ENCODE assay signal across 21 cellular contexts in the genomic region with DNA sequence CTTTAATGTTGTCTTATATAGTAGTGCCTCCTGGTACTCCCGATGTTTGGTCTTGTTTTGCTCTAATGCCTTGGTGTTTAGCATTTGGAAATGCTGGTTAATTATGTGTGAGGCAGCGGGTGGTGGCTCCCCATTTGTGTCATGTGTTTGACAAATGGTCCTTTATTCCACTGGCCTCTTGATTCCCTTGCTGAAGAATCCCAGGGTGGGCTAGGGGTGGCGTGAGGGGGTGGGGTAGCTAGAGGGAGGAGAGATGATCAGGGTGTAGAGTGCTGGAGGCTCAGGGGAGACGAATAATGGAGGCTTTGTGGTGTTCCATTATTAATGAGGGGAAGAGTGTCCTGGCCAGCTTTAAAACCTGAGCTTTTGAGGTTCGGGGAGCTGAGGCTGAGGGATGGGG. TPM values are rescaled to one million over a fixed set of nuclear protein-coding genes. Genes with fewer than 3 reads are reported as not detected.
DNase-seq lines count a peak whose midpoint lies in the region; ATAC-seq and TF ChIP-seq lines count a peak whose summit lies in the region.
"Had no signal": no experiment of that assay in that cellular context is flagged by ENCODE, and none has a peak within 500 bp of the region (broad histone marks: within the 10 kb centered on the region; RNA-seq: fewer than 3 reads in every experiment).

No MANE protein-coding gene starts in this region.

- H3K9me3 ChIP-seq in esophagus muscularis mucosa: no peaks in the 10 kb centered on the region
- peaks cover 1% of the 10 kb centered on the region for H3K9me3 ChIP-seq in trophoblast cell (ENCODE audit: insufficient read depth, low read depth, low read length)
- H3K9me3 ChIP-seq: MG63, neutrophil, right atrium auricular region had no signal

- peak; percentile 40 for DNase-seq in Ammon's horn (ENCODE audit: low spot score)
- no peak for DNase-seq in activated CD8-positive, alpha-beta T cell treated with anti-CD3 and anti-CD28 coated beads for 36 hours
- DNase-seq in esophagus muscularis mucosa (ENCODE audit: extremely low spot score): peak; percentile 26
- no peak for DNase-seq in trophoblast cell
- DNase-seq: activated CD4-positive, alpha-beta memory T cell treated with anti-CD3 and anti-CD28 coated beads, Interleukin-2, amount 10 ng/mL, durations not matched to agents 7 days and 5 days; CD8-positive, alpha-beta memory T cell; cerebellar nuclear complex; effector memory CD4-positive, alpha-beta T cell; IMR-90; MG63; NCI-H146; NCI-H526; stimulated activated CD8-positive, alpha-beta memory T cell treated with anti-CD3 and anti-CD28 coated beads, Interleukin-4, amount 100 ng/mL, for 48 hours; T-helper 9 cell had no signal

- peaks cover 20% of the 10 kb centered on the region for H3K79me2 ChIP-seq in trophoblast cell (ENCODE audit: control insufficient read depth, insufficient read depth, low read length, poor library complexity)

- peaks cover 2% of the 10 kb centered on the region for H3K79me1 ChIP-seq in trophoblast cell (ENCODE audit: low read length)

- peak overlapping the region; percentile 35 for H3K27ac Mint-ChIP-seq in activated CD8-positive, alpha-beta T cell treated with anti-CD3 and anti-CD28 coated beads for 36 hours
- H3K27ac Mint-ChIP-seq in stimulated activated memory B cell treated with anti-CD40 and anti-IgM and Interleukin-4, amounts not matched to agents 10 μg/mL and 1 μg/mL and 100 μg/mL, for 72 hours: no peak overlapping the region
- H3K27ac Mint-ChIP-seq: activated CD4-positive, alpha-beta memory T cell treated with anti-CD3 and anti-CD28 coated beads, Interleukin-2, amount 10 ng/mL, durations not matched to agents 7 days and 5 days; activated T-helper 2 cell treated with anti-CD3 and anti-CD28 coated beads, Interferon-gamma antibody, Interleukin-2, Interleukin-4, amounts not matched to agents 10 μg/mL and 5 μg/mL and 100 μg/mL, durations not matched to agents 14 hours and 24 hours and 36 hours had no signal

- no peak overlapping the region for H3K14ac ChIP-seq in trophoblast cell (ENCODE audit: low read length)

- no peak overlapping the region for H3K9ac ChIP-seq in trophoblast cell (ENCODE audit: low read length)

- H2AK5ac ChIP-seq in trophoblast cell (ENCODE audit: low read length): no peak overlapping the region

- intact Hi-C loops in activated CD8-positive, alpha-beta T cell treated with anti-CD3 and anti-CD28 coated beads for 36 hours (cut with micrococcal nuclease): no loop called here
- intact Hi-C loops in esophagus muscularis mucosa (cut with DNase I): no loop called here

- TF ChIP-seq POLR2A in esophagus muscularis mucosa (IDR thresholded peaks at IDR 0.05; ENCODE audit: low read depth): no peak

- ATAC-seq in activated CD8-positive, alpha-beta T cell treated with anti-CD3 and anti-CD28 coated beads for 36 hours: no peak
- ATAC-seq in stimulated activated memory B cell treated with anti-CD40 and anti-IgM and Interleukin-4, amounts not matched to agents 10 μg/mL and 1 μg/mL and 100 μg/mL, for 72 hours: no peak
- no peak for ATAC-seq in GM21825 (IDR thresholded peaks at IDR 0.05; ENCODE audit: unreplicated experiment)
- ATAC-seq in GM19395 (IDR thresholded peaks at IDR 0.05; ENCODE audit: unreplicated experiment): no peak

- CTCF ChIA-PET in activated CD8-positive, alpha-beta T cell treated with anti-CD3 and anti-CD28 coated beads for 36 hours (lab: Charles Lee): no interaction called here

- no peak overlapping the region for H3K18ac ChIP-seq in trophoblast cell (ENCODE audit: low read length)

- H3K4me1 ChIP-seq in esophagus muscularis mucosa: peaks cover 42 to 66% (median 57%) of the 10 kb centered on the region in 4 donors
- peaks cover 7% of the 10 kb centered on the region in 2 experiments for H3K4me1 ChIP-seq in trophoblast cell (ENCODE audit: control insufficient read depth in 1 of 2, insufficient read depth in 2 of 2, low read length in 2 of 2)

- H3K4ac ChIP-seq in trophoblast cell (ENCODE audit: low read depth, low read length): peak overlapping the region; percentile 24

- H2BK12ac ChIP-seq in trophoblast cell (ENCODE audit: low read length): no peak overlapping the region

- no peak overlapping the region for H2AFZ ChIP-seq in trophoblast cell (ENCODE audit: insufficient read depth, low read length, poor library complexity)

- no peak overlapping the region for H4K8ac ChIP-seq in trophoblast cell (ENCODE audit: low read depth, low read length)

- POLR2A ChIA-PET in activated CD8-positive, alpha-beta T cell treated with anti-CD3 and anti-CD28 coated beads for 36 hours (lab: Charles Lee): interaction anchor here (0.9 to 2.9 kb wide), 4 partner anchors 8 to 185 kb away, joined by 3 to 13 read pairs (median 4); no protein-coding TSS in a partner anchor

- H4K91ac ChIP-seq in trophoblast cell (ENCODE audit: low read depth, low read length): no peak overlapping the region

- no peak overlapping the region for H2BK5ac ChIP-seq in trophoblast cell (ENCODE audit: low read depth, low read length, poor library complexity)

- peaks cover 57% of the 10 kb centered on the region for H3K36me3 Mint-ChIP-seq in activated CD8-positive, alpha-beta T cell treated with anti-CD3 and anti-CD28 coated beads for 36 hours (ENCODE audit: low read depth)
- H3K36me3 Mint-ChIP-seq in stimulated activated memory B cell treated with anti-CD40 and anti-IgM and Interleukin-4, amounts not matched to agents 10 μg/mL and 1 μg/mL and 100 μg/mL, for 72 hours: peaks cover 66% of the 10 kb centered on the region

- peaks cover 44 to 78% (median 66%) of the 10 kb centered on the region in 4 donors for H3K36me3 ChIP-seq in esophagus muscularis mucosa
- H3K36me3 ChIP-seq in trophoblast cell (ENCODE audit: control insufficient read depth in 1 of 2, insufficient read depth in 2 of 2, low read length in 2 of 2): peaks cover 48 to 73% of the 10 kb centered on the region in 2 experiments

- no peak overlapping the region for H2BK120ac ChIP-seq in trophoblast cell (ENCODE audit: insufficient read depth, low read length, poor library complexity)

- no peaks in the 10 kb centered on the region for H3K9me3 Mint-ChIP-seq in activated CD8-positive, alpha-beta T cell treated with anti-CD3 and anti-CD28 coated beads for 36 hours
- no peaks in the 10 kb centered on the region for H3K9me3 Mint-ChIP-seq in stimulated activated memory B cell treated with anti-CD40 and anti-IgM and Interleukin-4, amounts not matched to agents 10 μg/mL and 1 μg/mL and 100 μg/mL, for 72 hours
- H3K9me3 Mint-ChIP-seq: activated CD4-positive, alpha-beta memory T cell treated with anti-CD3 and anti-CD28 coated beads, Interleukin-2, amount 10 ng/mL, durations not matched to agents 7 days and 5 days; activated T-helper 2 cell treated with anti-CD3 and anti-CD28 coated beads, Interferon-gamma antibody, Interleukin-2, Interleukin-4, amounts not matched to agents 10 μg/mL and 5 μg/mL and 100 μg/mL, durations not matched to agents 14 hours and 24 hours and 36 hours; CD8-positive, alpha-beta memory T cell had no signal

- H3K4me2 ChIP-seq in trophoblast cell (ENCODE audit: low read length): no peak overlapping the region

- H3K4me1 Mint-ChIP-seq in activated CD8-positive, alpha-beta T cell treated with anti-CD3 and anti-CD28 coated beads for 36 hours (ENCODE audit: low read depth): peaks cover 61% of the 10 kb centered on the region
- H3K4me1 Mint-ChIP-seq in stimulated activated memory B cell treated with anti-CD40 and anti-IgM and Interleukin-4, amounts not matched to agents 10 μg/mL and 1 μg/mL and 100 μg/mL, for 72 hours: peaks cover 43% of the 10 kb centered on the region

- no peaks in the 10 kb centered on the region for H3K27me3 Mint-ChIP-seq in activated CD8-positive, alpha-beta T cell treated with anti-CD3 and anti-CD28 coated beads for 36 hours
- no peaks in the 10 kb centered on the region for H3K27me3 Mint-ChIP-seq in stimulated activated memory B cell treated with anti-CD40 and anti-IgM and Interleukin-4, amounts not matched to agents 10 μg/mL and 1 μg/mL and 100 μg/mL, for 72 hours
- H3K27me3 Mint-ChIP-seq: activated CD4-positive, alpha-beta memory T cell treated with anti-CD3 and anti-CD28 coated beads, Interleukin-2, amount 10 ng/mL, durations not matched to agents 7 days and 5 days; CD8-positive, alpha-beta memory T cell had no signal

- H3K27me3 ChIP-seq in esophagus muscularis mucosa: peaks cover 0 to 5% (median 0%) of the 10 kb centered on the region in 4 donors
- H3K27me3 ChIP-seq in trophoblast cell (ENCODE audit: insufficient read depth, low read length): no peaks in the 10 kb centered on the region
- H3K27me3 ChIP-seq: MG63, neutrophil, right atrium auricular region had no signal

- H4K12ac ChIP-seq in trophoblast cell (ENCODE audit: low read depth, low read length): no peak overlapping the region

- no peak for TF ChIP-seq EP300 in esophagus muscularis mucosa (IDR thresholded peaks at IDR 0.05)

- H3K27ac ChIP-seq in esophagus muscularis mucosa (replicated peaks in 1 of 4) (no peak overlapping the region), trophoblast cell (ENCODE audit: low read depth, low read length) (no peak overlapping the region)
- H3K27ac ChIP-seq: HL-60, neutrophil had no signal

- no peak overlapping the region for H3K4me3 Mint-ChIP-seq in activated CD8-positive, alpha-beta T cell treated with anti-CD3 and anti-CD28 coated beads for 36 hours
- no peak overlapping the region for H3K4me3 Mint-ChIP-seq in stimulated activated memory B cell treated with anti-CD40 and anti-IgM and Interleukin-4, amounts not matched to agents 10 μg/mL and 1 μg/mL and 100 μg/mL, for 72 hours
- H3K4me3 Mint-ChIP-seq: activated CD4-positive, alpha-beta memory T cell treated with anti-CD3 and anti-CD28 coated beads, Interleukin-2, amount 10 ng/mL, durations not matched to agents 7 days and 5 days had no signal

- no peak overlapping the region for H3K23ac ChIP-seq in trophoblast cell (ENCODE audit: low read length)

- WGBS in esophagus muscularis mucosa: 53% methylated on average over 5 of the region's 5 CpGs
- WGBS in trophoblast cell (ENCODE audit: extremely low coverage, insufficient coverage, insufficient read length): no CpG with 5 or more reads among the region's 5 CpGs

- H3K4me3 ChIP-seq in esophagus muscularis mucosa (no peak overlapping the region), trophoblast cell (ENCODE audit: low read depth, low read length) (no peak overlapping the region)
- H3K4me3 ChIP-seq: MG63, right atrium auricular region had no signal

- no peak for TF ChIP-seq CTCF in activated CD8-positive, alpha-beta T cell treated with anti-CD3 and anti-CD28 coated beads for 36 hours (IDR thresholded peaks at IDR 0.05)
- no peak for TF ChIP-seq CTCF in esophagus muscularis mucosa (IDR thresholded peaks at IDR 0.05)

RNA-seq across cellular contexts. Expression of a gene that starts 5.4 kb away (rescaled TPM):
- 10 to 100 TPM; 25.6 to 26.1 TPM for total RNA-seq in activated CD8-positive, alpha-beta T cell treated with anti-CD3 and anti-CD28 coated beads for 36 hours
- 10 to 100 TPM; 22.2 to 37.0 (median 36.3) TPM for total RNA-seq in esophagus muscularis mucosa
- polyA plus RNA-seq in trophoblast cell (2013): 20.6 and 21.7 TPM in 2 replicates

RNA-seq across cellular contexts. Expression of a gene that starts 59.6 kb away (rescaled TPM):
- total RNA-seq in activated CD8-positive, alpha-beta T cell treated with anti-CD3 and anti-CD28 coated beads for 36 hours: under 1 TPM; 0.22 to 0.25 TPM
- total RNA-seq in esophagus muscularis mucosa: not detected
- polyA plus RNA-seq in trophoblast cell (2013): 0.01 TPM in 1 of 2 replicates, not detected in the other
- total RNA-seq: IMR-90, right atrium auricular region had no signal
- polyA plus RNA-seq: IMR-90 had no signal

Comparison
In these comparisons a context has a peak if more than half of its experiments do, and no peak if none do; other contexts are left out.
1. DNase-seq: peak in Ammon's horn (single experiment) and esophagus muscularis mucosa (single experiment); none in activated CD8-positive, alpha-beta T cell treated with anti-CD3 and anti-CD28 coated beads for 36 hours (single experiment) and trophoblast cell (0 of 2).